ENCODE assay signal across 1 cellular context in the genomic region with DNA sequence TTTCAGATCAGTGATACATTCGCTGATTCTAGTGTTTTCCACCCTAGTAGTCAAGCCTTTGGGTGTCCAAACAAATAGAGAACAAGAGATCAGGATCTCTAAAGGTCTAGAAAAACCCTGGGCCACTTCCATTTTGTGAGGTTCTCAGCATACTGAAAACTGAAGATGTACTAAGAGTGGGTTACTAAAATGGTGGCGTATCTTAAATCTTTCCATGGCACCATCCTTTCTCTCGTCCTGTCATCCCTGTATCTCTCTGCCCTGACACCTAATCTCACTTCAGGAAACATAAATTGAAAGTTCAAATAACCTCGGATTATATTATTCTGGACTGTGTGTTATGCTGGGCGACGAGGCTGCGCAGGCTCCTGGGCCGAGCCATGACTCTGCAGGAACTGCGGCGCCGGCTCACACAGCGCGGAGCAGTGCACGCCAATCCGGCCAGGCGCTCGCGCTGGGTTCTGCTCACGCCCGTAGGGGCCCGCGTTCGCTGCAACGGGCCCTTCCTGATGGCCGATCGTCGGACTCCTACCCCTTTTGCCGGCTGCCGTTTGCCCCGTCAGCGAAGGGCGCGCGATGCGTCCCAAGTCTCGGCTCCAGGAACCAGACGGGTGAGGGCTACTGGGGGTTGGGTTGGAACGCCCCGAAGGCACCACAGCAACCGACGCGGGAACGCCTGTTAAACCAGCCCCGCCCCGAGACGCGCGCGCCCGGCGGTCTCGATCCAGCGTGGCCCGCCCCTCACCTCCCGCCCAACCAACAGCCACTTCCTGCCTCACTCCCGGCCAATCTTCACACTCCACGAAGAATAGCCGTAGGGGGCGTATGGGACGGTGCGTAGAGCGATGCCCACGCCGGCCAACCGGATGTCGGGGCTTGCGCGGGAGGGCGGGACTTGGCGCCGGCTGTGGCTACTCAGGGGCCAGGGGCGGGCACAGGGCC.
TF ChIP-seq lines count a peak whose summit lies in the region.

No MANE protein-coding gene starts in this region.

TF ChIP-seq in HepG2, 621 proteins besides CTCF, POLR2A, EP300 and RAD21 (continued from another document and continues in another):
- TF ChIP-seq, protein P1, sequence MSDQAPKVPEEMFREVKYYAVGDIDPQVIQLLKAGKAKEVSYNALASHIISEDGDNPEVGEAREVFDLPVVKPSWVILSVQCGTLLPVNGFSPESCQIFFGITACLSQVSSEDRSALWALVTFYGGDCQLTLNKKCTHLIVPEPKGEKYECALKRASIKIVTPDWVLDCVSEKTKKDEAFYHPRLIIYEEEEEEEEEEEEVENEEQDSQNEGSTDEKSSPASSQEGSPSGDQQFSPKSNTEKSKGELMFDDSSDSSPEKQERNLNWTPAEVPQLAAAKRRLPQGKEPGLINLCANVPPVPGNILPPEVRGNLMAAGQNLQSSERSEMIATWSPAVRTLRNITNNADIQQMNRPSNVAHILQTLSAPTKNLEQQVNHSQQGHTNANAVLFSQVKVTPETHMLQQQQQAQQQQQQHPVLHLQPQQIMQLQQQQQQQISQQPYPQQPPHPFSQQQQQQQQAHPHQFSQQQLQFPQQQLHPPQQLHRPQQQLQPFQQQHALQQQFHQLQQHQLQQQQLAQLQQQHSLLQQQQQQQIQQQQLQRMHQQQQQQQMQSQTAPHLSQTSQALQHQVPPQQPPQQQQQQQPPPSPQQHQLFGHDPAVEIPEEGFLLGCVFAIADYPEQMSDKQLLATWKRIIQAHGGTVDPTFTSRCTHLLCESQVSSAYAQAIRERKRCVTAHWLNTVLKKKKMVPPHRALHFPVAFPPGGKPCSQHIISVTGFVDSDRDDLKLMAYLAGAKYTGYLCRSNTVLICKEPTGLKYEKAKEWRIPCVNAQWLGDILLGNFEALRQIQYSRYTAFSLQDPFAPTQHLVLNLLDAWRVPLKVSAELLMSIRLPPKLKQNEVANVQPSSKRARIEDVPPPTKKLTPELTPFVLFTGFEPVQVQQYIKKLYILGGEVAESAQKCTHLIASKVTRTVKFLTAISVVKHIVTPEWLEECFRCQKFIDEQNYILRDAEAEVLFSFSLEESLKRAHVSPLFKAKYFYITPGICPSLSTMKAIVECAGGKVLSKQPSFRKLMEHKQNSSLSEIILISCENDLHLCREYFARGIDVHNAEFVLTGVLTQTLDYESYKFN (CRISPR knock-in tag; conservative IDR thresholded peaks at IDR 0.05) = peak; percentile 41; the same call in 1 of the 2 replicates
- TF ChIP-seq SETDB1 (CRISPR knock-in tag; IDR thresholded peaks at IDR 0.05; ENCODE audit: borderline replicate concordance) = no peak
- no peak for TF ChIP-seq KLF12 (CRISPR knock-in tag; IDR thresholded peaks at IDR 0.05; ENCODE audit: borderline replicate concordance)
- TF ChIP-seq ZNF841 (CRISPR knock-in tag; IDR thresholded peaks at IDR 0.05; ENCODE audit: borderline replicate concordance) = peak; percentile 81; the same call in 1 of the 2 replicates
- TF ChIP-seq, protein P2, sequence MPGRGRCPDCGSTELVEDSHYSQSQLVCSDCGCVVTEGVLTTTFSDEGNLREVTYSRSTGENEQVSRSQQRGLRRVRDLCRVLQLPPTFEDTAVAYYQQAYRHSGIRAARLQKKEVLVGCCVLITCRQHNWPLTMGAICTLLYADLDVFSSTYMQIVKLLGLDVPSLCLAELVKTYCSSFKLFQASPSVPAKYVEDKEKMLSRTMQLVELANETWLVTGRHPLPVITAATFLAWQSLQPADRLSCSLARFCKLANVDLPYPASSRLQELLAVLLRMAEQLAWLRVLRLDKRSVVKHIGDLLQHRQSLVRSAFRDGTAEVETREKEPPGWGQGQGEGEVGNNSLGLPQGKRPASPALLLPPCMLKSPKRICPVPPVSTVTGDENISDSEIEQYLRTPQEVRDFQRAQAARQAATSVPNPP (CRISPR knock-in tag; IDR thresholded peaks at IDR 0.05) = no peak; the same call in 1 of the 2 replicates
- TF ChIP-seq, protein P3, sequence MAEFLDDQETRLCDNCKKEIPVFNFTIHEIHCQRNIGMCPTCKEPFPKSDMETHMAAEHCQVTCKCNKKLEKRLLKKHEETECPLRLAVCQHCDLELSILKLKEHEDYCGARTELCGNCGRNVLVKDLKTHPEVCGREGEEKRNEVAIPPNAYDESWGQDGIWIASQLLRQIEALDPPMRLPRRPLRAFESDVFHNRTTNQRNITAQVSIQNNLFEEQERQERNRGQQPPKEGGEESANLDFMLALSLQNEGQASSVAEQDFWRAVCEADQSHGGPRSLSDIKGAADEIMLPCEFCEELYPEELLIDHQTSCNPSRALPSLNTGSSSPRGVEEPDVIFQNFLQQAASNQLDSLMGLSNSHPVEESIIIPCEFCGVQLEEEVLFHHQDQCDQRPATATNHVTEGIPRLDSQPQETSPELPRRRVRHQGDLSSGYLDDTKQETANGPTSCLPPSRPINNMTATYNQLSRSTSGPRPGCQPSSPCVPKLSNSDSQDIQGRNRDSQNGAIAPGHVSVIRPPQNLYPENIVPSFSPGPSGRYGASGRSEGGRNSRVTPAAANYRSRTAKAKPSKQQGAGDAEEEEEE (CRISPR knock-in tag; IDR thresholded peaks at IDR 0.05; ENCODE audit: borderline replicate concordance) = no peak
- TF ChIP-seq SRSF4 (IDR thresholded peaks at IDR 0.05; ENCODE audit: low read depth, low read length, poor library complexity, severe bottlenecking) = peak; percentile 70
- peak; percentile 53; the same call in 1 of the 2 replicates for TF ChIP-seq ZNF546 (CRISPR knock-in tag; conservative IDR thresholded peaks at IDR 0.05)
- TF ChIP-seq ZNF709 (CRISPR knock-in tag; IDR thresholded peaks at IDR 0.05) = no peak
- TF ChIP-seq ZNF75D (CRISPR knock-in tag; IDR thresholded peaks at IDR 0.05; ENCODE audit: borderline replicate concordance) = no peak
- TF ChIP-seq JUNB (CRISPR knock-in tag; IDR thresholded peaks at IDR 0.05; ENCODE audit: borderline replicate concordance) = no peak
- TF ChIP-seq ZNF124 (CRISPR knock-in tag; IDR thresholded peaks at IDR 0.05) = peak; percentile 13; the same call in 1 of the 2 replicates
- TF ChIP-seq REXO4 (CRISPR knock-in tag; IDR thresholded peaks at IDR 0.05; ENCODE audit: borderline replicate concordance) = no peak
- no peak for TF ChIP-seq HOXA7 (CRISPR knock-in tag; IDR thresholded peaks at IDR 0.05)
- TF ChIP-seq, protein P4, sequence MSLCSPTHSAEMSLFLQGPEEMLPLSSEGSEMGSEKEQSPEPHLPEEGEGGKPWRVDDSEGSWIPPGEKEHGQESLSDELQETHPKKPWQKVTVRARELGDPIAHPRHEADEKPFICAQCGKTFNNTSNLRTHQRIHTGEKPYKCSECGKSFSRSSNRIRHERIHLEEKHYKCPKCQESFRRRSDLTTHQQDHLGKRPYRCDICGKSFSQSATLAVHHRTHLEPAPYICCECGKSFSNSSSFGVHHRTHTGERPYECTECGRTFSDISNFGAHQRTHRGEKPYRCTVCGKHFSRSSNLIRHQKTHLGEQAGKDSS (CRISPR knock-in tag; IDR thresholded peaks at IDR 0.05; ENCODE audit: borderline replicate concordance, low read depth) = 0 out of 2 replicates have a peak, but pooled peaks have one; percentile 12
- TF ChIP-seq, protein P5, sequence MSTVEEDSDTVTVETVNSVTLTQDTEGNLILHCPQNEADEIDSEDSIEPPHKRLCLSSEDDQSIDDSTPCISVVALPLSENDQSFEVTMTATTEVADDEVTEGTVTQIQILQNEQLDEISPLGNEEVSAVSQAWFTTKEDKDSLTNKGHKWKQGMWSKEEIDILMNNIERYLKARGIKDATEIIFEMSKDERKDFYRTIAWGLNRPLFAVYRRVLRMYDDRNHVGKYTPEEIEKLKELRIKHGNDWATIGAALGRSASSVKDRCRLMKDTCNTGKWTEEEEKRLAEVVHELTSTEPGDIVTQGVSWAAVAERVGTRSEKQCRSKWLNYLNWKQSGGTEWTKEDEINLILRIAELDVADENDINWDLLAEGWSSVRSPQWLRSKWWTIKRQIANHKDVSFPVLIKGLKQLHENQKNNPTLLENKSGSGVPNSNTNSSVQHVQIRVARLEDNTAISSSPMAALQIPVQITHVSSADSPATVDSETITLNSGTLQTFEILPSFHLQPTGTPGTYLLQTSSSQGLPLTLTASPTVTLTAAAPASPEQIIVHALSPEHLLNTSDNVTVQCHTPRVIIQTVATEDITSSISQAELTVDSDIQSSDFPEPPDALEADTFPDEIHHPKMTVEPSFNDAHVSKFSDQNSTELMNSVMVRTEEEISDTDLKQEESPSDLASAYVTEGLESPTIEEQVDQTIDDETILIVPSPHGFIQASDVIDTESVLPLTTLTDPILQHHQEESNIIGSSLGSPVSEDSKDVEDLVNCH (CRISPR knock-in tag; IDR thresholded peaks at IDR 0.05) = no peak
- no peak for TF ChIP-seq TCF7L2 (IDR thresholded peaks at IDR 0.05; ENCODE audit: low read depth, low read length)
- TF ChIP-seq, protein P6, sequence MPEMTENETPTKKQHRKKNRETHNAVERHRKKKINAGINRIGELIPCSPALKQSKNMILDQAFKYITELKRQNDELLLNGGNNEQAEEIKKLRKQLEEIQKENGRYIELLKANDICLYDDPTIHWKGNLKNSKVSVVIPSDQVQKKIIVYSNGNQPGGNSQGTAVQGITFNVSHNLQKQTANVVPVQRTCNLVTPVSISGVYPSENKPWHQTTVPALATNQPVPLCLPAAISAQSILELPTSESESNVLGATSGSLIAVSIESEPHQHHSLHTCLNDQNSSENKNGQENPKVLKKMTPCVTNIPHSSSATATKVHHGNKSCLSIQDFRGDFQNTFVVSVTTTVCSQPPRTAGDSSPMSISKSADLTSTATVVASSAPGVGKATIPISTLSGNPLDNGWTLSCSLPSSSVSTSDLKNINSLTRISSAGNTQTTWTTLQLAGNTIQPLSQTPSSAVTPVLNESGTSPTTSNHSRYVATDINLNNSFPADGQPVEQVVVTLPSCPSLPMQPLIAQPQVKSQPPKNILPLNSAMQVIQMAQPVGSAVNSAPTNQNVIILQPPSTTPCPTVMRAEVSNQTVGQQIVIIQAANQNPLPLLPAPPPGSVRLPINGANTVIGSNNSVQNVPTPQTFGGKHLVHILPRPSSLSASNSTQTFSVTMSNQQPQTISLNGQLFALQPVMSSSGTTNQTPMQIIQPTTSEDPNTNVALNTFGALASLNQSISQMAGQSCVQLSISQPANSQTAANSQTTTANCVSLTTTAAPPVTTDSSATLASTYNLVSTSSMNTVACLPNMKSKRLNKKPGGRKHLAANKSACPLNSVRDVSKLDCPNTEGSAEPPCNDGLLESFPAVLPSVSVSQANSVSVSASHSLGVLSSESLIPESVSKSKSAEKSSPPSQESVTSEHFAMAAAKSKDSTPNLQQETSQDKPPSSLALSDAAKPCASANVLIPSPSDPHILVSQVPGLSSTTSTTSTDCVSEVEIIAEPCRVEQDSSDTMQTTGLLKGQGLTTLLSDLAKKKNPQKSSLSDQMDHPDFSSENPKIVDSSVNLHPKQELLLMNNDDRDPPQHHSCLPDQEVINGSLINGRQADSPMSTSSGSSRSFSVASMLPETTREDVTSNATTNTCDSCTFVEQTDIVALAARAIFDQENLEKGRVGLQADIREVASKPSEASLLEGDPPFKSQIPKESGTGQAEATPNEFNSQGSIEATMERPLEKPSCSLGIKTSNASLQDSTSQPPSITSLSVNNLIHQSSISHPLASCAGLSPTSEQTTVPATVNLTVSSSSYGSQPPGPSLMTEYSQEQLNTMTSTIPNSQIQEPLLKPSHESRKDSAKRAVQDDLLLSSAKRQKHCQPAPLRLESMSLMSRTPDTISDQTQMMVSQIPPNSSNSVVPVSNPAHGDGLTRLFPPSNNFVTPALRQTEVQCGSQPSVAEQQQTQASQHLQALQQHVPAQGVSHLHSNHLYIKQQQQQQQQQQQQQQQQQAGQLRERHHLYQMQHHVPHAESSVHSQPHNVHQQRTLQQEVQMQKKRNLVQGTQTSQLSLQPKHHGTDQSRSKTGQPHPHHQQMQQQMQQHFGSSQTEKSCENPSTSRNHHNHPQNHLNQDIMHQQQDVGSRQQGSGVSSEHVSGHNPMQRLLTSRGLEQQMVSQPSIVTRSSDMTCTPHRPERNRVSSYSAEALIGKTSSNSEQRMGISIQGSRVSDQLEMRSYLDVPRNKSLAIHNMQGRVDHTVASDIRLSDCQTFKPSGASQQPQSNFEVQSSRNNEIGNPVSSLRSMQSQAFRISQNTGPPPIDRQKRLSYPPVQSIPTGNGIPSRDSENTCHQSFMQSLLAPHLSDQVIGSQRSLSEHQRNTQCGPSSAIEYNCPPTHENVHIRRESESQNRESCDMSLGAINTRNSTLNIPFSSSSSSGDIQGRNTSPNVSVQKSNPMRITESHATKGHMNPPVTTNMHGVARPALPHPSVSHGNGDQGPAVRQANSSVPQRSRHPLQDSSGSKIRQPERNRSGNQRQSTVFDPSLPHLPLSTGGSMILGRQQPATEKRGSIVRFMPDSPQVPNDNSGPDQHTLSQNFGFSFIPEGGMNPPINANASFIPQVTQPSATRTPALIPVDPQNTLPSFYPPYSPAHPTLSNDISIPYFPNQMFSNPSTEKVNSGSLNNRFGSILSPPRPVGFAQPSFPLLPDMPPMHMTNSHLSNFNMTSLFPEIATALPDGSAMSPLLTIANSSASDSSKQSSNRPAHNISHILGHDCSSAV (CRISPR knock-in tag; IDR thresholded peaks at IDR 0.05; ENCODE audit: borderline replicate concordance) = no peak
- peak; percentile 92 for TF ChIP-seq KMT2A (CRISPR knock-in tag; IDR thresholded peaks at IDR 0.05)
- TF ChIP-seq CCAR2 (optimal IDR thresholded peaks at IDR 0.05; ENCODE audit: low read depth, low read length) = no peak
- no peak; the same call in 1 of the 2 replicates for TF ChIP-seq GATAD1 (CRISPR knock-in tag; IDR thresholded peaks at IDR 0.05)
- TF ChIP-seq, protein P7, sequence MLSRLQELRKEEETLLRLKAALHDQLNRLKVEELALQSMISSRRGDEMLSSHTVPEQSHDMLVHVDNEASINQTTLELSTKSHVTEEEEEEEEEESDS (CRISPR knock-in tag; IDR thresholded peaks at IDR 0.05; ENCODE audit: borderline replicate concordance) = no peak
- TF ChIP-seq WIZ (CRISPR knock-in tag; IDR thresholded peaks at IDR 0.05) = no peak
- TF ChIP-seq PRPF4 (IDR thresholded peaks at IDR 0.05; ENCODE audit: low read depth, low read length, poor library complexity, severe bottlenecking) = no peak
- no peak for TF ChIP-seq RCOR2 (CRISPR knock-in tag; IDR thresholded peaks at IDR 0.05)
- TF ChIP-seq, protein P8, sequence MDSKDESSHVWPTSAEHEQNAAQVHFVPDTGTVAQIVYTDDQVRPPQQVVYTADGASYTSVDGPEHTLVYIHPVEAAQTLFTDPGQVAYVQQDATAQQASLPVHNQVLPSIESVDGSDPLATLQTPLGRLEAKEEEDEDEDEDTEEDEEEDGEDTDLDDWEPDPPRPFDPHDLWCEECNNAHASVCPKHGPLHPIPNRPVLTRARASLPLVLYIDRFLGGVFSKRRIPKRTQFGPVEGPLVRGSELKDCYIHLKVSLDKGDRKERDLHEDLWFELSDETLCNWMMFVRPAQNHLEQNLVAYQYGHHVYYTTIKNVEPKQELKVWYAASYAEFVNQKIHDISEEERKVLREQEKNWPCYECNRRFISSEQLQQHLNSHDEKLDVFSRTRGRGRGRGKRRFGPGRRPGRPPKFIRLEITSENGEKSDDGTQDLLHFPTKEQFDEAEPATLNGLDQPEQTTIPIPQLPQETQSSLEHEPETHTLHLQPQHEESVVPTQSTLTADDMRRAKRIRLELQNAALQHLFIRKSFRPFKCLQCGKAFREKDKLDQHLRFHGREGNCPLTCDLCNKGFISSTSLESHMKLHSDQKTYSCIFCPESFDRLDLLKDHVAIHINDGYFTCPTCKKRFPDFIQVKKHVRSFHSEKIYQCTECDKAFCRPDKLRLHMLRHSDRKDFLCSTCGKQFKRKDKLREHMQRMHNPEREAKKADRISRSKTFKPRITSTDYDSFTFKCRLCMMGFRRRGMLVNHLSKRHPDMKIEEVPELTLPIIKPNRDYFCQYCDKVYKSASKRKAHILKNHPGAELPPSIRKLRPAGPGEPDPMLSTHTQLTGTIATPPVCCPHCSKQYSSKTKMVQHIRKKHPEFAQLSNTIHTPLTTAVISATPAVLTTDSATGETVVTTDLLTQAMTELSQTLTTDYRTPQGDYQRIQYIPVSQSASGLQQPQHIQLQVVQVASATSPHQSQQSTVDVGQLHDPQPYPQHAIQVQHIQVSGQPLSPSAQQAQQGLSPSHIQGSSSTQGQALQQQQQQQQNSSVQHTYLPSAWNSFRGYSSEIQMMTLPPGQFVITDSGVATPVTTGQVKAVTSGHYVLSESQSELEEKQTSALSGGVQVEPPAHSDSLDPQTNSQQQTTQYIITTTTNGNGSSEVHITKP (CRISPR knock-in tag; IDR thresholded peaks at IDR 0.05; ENCODE audit: low read depth) = peak; percentile 21; the same call in 1 of the 2 replicates
- TF ChIP-seq ZNF350 (CRISPR knock-in tag; IDR thresholded peaks at IDR 0.05; ENCODE audit: borderline replicate concordance, low read depth) = peak; percentile 63; the same call in 1 of the 2 replicates
- peak; percentile 79 for TF ChIP-seq TARDBP (CRISPR knock-in tag; IDR thresholded peaks at IDR 0.05)
